Comparison of ENCODE assay signal across 8 cellular contexts in genomic region chr7:100705753-100706671, GRCh38. TPM values are rescaled to one million over a fixed set of nuclear protein-coding genes. Genes with fewer than 3 reads are reported as not detected.
DNase-seq lines count a peak whose midpoint lies in the region; ATAC-seq lines count a peak whose summit lies in the region.

TSS of gene POP7 (plus strand) at chr7:100706121. CDS start at chr7:100706831, 710 bp downstream.

- peaks cover 14% of the 10 kb centered on the region for H3K4me1 ChIP-seq in CD8-positive, alpha-beta memory T cell (ENCODE audit: insufficient read depth, low read length)

- H3K27ac ChIP-seq in CD8-positive, alpha-beta memory T cell (ENCODE audit: low read depth, low read length), result peak within 1 kb of the TSS; percentile 81

- peak within 1 kb of the TSS; percentile 93 for H3K4me3 ChIP-seq in CD8-positive, alpha-beta memory T cell (ENCODE audit: low read length)

- POLR2A ChIA-PET in CD8-positive, alpha-beta memory T cell (lab: Charles Lee), result interaction anchor here (0.6 to 2.0 kb wide), 19 partner anchors 9 to 312 kb away, joined by 3 to 19 read pairs (median 4); partner anchors contain the start of genes FBXO24, GIGYF1, LRCH4 and MEPCE

- H3K9me3 ChIP-seq in CD8-positive, alpha-beta memory T cell (ENCODE audit: low read length), result no peaks in the 10 kb centered on the region

- ATAC-seq in GM19468 (IDR thresholded peaks at IDR 0.05; ENCODE audit: extremely low read depth, unreplicated experiment), result peak; percentile 67

- DNase-seq in CD8-positive, alpha-beta memory T cell, result peak; percentile 96 to 99 (median 98)
- peak; percentile 73 for DNase-seq in HS-5 (ENCODE audit: low read depth)
- peak; percentile 99 for DNase-seq in NK-92 treated with Interleukin-12 subunit alpha and Interleukin-12 subunit beta, amount 100 ng/mL, for 24 hours (lab: John Stamatoyannopoulos, UW)
- peak; percentile 99 for DNase-seq in activated CD8-positive, alpha-beta memory T cell treated with anti-CD3 and anti-CD28 coated beads for 24 hours
- DNase-seq in effector CD8-positive, alpha-beta T cell (lab: John Stamatoyannopoulos, UW), result peak; percentile 99
- DNase-seq in lung microvascular endothelial cell (ENCODE audit: low read depth in 2 of 2), result peak; percentile 99
- peak; percentile 97 to 99 (median 99) for DNase-seq in stimulated activated CD4-positive, alpha-beta T cell treated with anti-CD3 and anti-CD28 coated beads, TNF-alpha, amount 100 ng/mL, for 48 hours (ENCODE audit: low read depth in 3 of 3)

- H3K4me1 Mint-ChIP-seq in CD8-positive, alpha-beta memory T cell, result peaks cover 12 to 19% (median 15%) of the 10 kb centered on the region in 3 donors

- CTCF ChIA-PET in CD8-positive, alpha-beta memory T cell (lab: Charles Lee), result interaction anchor here (0.7 to 9.0 kb wide), 51 partner anchors 10 to 516 kb away, joined by 3 to 120 read pairs (median 5); partner anchors contain the start of genes EPO, FBXO24, GIGYF1 and GNB2

- peaks cover 2 to 3% of the 10 kb centered on the region in 2 donors for H3K27me3 Mint-ChIP-seq in CD8-positive, alpha-beta memory T cell

- H3K36me3 Mint-ChIP-seq in CD8-positive, alpha-beta memory T cell, result peaks cover 0 to 11% (median 0%) of the 10 kb centered on the region in 3 donors

- no peaks in the 10 kb centered on the region for H3K9me3 Mint-ChIP-seq in CD8-positive, alpha-beta memory T cell

- H3K4me3 Mint-ChIP-seq in CD8-positive, alpha-beta memory T cell, result peak within 1 kb of the TSS; percentile 88 to 98 (median 96)

- no peaks in the 10 kb centered on the region for H3K27me3 ChIP-seq in CD8-positive, alpha-beta memory T cell (ENCODE audit: insufficient read depth, low read length, poor library complexity, severe bottlenecking)

- H3K27ac Mint-ChIP-seq in CD8-positive, alpha-beta memory T cell, result peak within 1 kb of the TSS; percentile 86 to 97 (median 94)

- no peaks in the 10 kb centered on the region for H3K36me3 ChIP-seq in CD8-positive, alpha-beta memory T cell (ENCODE audit: insufficient read depth, low read length)

RNA-seq across cellular contexts. Expression of gene POP7, which starts in this region (rescaled TPM):
- 10 to 100 TPM; 79.7 to 83.3 TPM for total RNA-seq in CD8-positive, alpha-beta memory T cell
- polyA plus RNA-seq in CD8-positive, alpha-beta memory T cell, result 51.7 TPM
- 28.1 and 33.3 TPM in 2 replicates for total RNA-seq in lung microvascular endothelial cell

Comparison
In these comparisons a context has a peak if more than half of its experiments do, and no peak if none do; other contexts are left out.
1. Peak in every context shown above with its lines: DNase-seq, ATAC-seq, H3K4me3 ChIP-seq and H3K27ac ChIP-seq.